ENCODE assay signal across 34 cellular contexts in the genomic region with DNA sequence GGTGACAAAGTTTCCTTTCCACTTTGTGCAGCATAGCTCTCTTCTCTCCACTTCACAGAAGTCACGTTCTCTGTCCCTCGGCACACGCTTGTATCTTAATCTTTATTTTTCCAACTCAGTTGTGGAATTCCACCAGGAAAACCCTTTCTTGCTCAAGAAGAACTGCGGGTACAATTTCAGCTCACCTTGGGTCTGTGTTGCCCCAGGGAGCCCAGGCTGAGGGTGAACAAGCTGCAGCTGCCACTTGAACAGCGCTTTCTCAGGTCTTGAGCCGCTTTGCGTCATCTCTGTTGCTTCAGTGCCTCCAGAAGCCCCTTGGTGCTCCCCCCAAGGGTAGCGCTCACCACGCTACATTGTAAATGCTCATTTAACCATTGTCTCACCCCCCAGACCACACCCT.
"Had no signal": no experiment of that assay in that cellular context is flagged by ENCODE, and none has a peak within 500 bp of the region (broad histone marks: within the 10 kb centered on the region; RNA-seq: fewer than 3 reads in every experiment).

No MANE protein-coding gene starts in this region.

- H3K27ac ChIP-seq: adrenal gland, body of pancreas, SJCRH30, SK-N-MC had no signal

- DNase-seq: activated B cell treated with CpG ODN at 0.5 μM for 24 hours; activated CD4-positive, alpha-beta memory T cell treated with anti-CD3 and anti-CD28 coated beads for 36 hours; activated CD4-positive, alpha-beta T cell treated with anti-CD3 and anti-CD28 coated beads for 4 hours; activated CD4-positive, CD25-positive, alpha-beta regulatory T cell treated with anti-CD3 and anti-CD28 coated beads, Interleukin-2, amount 50 U/mL, for 72 hours; activated CD8-positive, alpha-beta memory T cell treated with anti-CD3 and anti-CD28 coated beads, Interleukin-2, amount 50 U/mL, for 4 hours; activated effector memory CD4-positive, alpha-beta T cell treated with anti-CD3 and anti-CD28 coated beads, Interleukin-2, amount 50 U/mL, for 16 hours; activated naive CD4-positive, alpha-beta T cell; activated naive CD4-positive, alpha-beta T cell treated with anti-CD3 and anti-CD28 coated beads, Interleukin-2, amount 50 U/mL, for 16 hours; activated T-cell treated with anti-CD3 and anti-CD28 coated beads for 4 hours; activated T-cell treated with anti-CD3 and anti-CD28 coated beads, Interleukin-2, amount 50 U/mL, for 4 hours; adrenal gland; body of pancreas; caudate nucleus; cerebellar nuclear complex; Karpas-422; KBM-7; NCI-H1105; NCI-H1417 treated with DMSO at 0.1 percent for 48 hours; NCI-H187 treated with DMSO at 0.1 percent for 48 hours; NCI-H2081 treated with DMSO at 0.1 percent for 48 hours; NCI-H226; NCI-H446 treated with DMSO at 0.1 percent for 48 hours; NCI-H524; NCI-H69; NCI-H82; SHP77; SJCRH30; T-helper 17 cell; T1000 had no signal

- H3K27ac Mint-ChIP-seq: activated B cell treated with CpG ODN at 0.5 μM for 24 hours; activated CD4-positive, alpha-beta memory T cell treated with anti-CD3 and anti-CD28 coated beads for 36 hours; IgD-negative memory B cell; T-helper 17 cell had no signal

- H3K36me3 Mint-ChIP-seq: activated CD4-positive, alpha-beta memory T cell treated with anti-CD3 and anti-CD28 coated beads for 36 hours; IgD-negative memory B cell had no signal

- H3K4me3 ChIP-seq: adrenal gland, body of pancreas, SJCRH30, SK-N-MC had no signal

- H3K36me3 ChIP-seq: adrenal gland, SJCRH30 had no signal

- ATAC-seq: activated T-cell treated with anti-CD3 and anti-CD28 coated beads, Interleukin-2, amount 50 U/mL, for 4 hours; body of pancreas; Panc1; T-helper 17 cell had no signal

- H3K27me3 Mint-ChIP-seq: activated B cell treated with CpG ODN at 0.5 μM for 24 hours; activated CD4-positive, alpha-beta memory T cell treated with anti-CD3 and anti-CD28 coated beads for 36 hours; T-helper 17 cell had no signal

- FAIRE-seq: astrocyte, bronchial epithelial cell had no signal

- H3K4me1 Mint-ChIP-seq: activated B cell treated with CpG ODN at 0.5 μM for 24 hours had no signal

- H3K4me3 Mint-ChIP-seq: activated B cell treated with CpG ODN at 0.5 μM for 24 hours; activated CD4-positive, alpha-beta memory T cell treated with anti-CD3 and anti-CD28 coated beads for 36 hours; activated T-cell treated with anti-CD3 and anti-CD28 coated beads, Interleukin-2, amount 50 U/mL, for 4 hours; IgD-negative memory B cell; T-helper 17 cell had no signal

- H3K9me3 ChIP-seq: adrenal gland, body of pancreas, SJCRH30 had no signal

- H3K4me1 ChIP-seq: adrenal gland, SJCRH30 had no signal

- H3K9me3 Mint-ChIP-seq: activated B cell treated with CpG ODN at 0.5 μM for 24 hours; activated CD4-positive, alpha-beta memory T cell treated with anti-CD3 and anti-CD28 coated beads for 36 hours; activated T-cell treated with anti-CD3 and anti-CD28 coated beads, Interleukin-2, amount 50 U/mL, for 4 hours; IgD-negative memory B cell had no signal

- H3K27me3 ChIP-seq: adrenal gland, body of pancreas, SJCRH30 had no signal
